Comparison of ENCODE assay signal across 9 cellular contexts in genomic region chr11:96061730-96062524, GRCh38.
DNase-seq lines count a peak whose midpoint lies in the region; ATAC-seq and TF ChIP-seq lines count a peak whose summit lies in the region.
"Had no signal": no experiment of that assay in that cellular context is flagged by ENCODE, and none has a peak within 500 bp of the region (broad histone marks: within the 10 kb centered on the region; RNA-seq: fewer than 3 reads in every experiment).

No MANE protein-coding gene starts in this region.

- no peak overlapping the region for H2AK9ac ChIP-seq in IMR-90 (replicated peaks; ENCODE audit: low read depth, low read length, poor library complexity)

- no peak overlapping the region for H4K8ac ChIP-seq in IMR-90 (ENCODE audit: low read depth in 2 of 2, low read length in 2 of 2)

- peaks cover 22 to 53% of the 10 kb centered on the region in 2 experiments for H3K79me1 ChIP-seq in IMR-90 (ENCODE audit: low read depth in 1 of 2, low read length in 2 of 2)

- dilution Hi-C loops in IMR-90 (cut with HindIII; ENCODE audit: low sequenced_read_pairs, unreplicated experiment), result no loop called here

- H3K23ac ChIP-seq in IMR-90 (ENCODE audit: low read depth, low read length), result no peak overlapping the region

- H3K9ac ChIP-seq in IMR-90 (ENCODE audit: low read depth, low read length), result no peak overlapping the region

- H3K4me3 ChIP-seq in IMR-90 (ENCODE audit: insufficient read depth, low read depth, low read length), result no peak overlapping the region

- no peak for TF ChIP-seq RAD21 in IMR-90 (IDR thresholded peaks at IDR 0.05; ENCODE audit: low read length)

- H2BK20ac ChIP-seq in IMR-90 (ENCODE audit: low read depth, low read length), result peak overlapping the region; percentile 9; the same call in 1 of the 2 replicates

- peaks cover 19% of the 10 kb centered on the region for H3K4me1 ChIP-seq in IMR-90 (ENCODE audit: control insufficient read depth, insufficient read depth, low read length)

- H3K27ac ChIP-seq in IMR-90 (ENCODE audit: insufficient read depth, low read length), result no peak overlapping the region

- no peak overlapping the region; the same call in 1 of the 2 replicates for H4K5ac ChIP-seq in IMR-90 (ENCODE audit: low read depth, low read length)

- H3K18ac ChIP-seq in IMR-90 (ENCODE audit: low read depth, low read length), result peak overlapping the region; percentile 31; the same call in 1 of the 2 replicates

- TF ChIP-seq POLR2A in IMR-90 (IDR thresholded peaks at IDR 0.05; ENCODE audit: low read depth, low read length), result no peak

- peaks cover 8% of the 10 kb centered on the region for H3K9me1 ChIP-seq in IMR-90 (ENCODE audit: insufficient read depth, low read length)

- H3K9me3 ChIP-seq in IMR-90 (ENCODE audit: control insufficient read depth, insufficient read depth, low read length), result no peaks in the 10 kb centered on the region

- no peaks in the 10 kb centered on the region; the same call in 1 of the 2 replicates for H3K36me3 ChIP-seq in IMR-90 (ENCODE audit: control insufficient read depth, insufficient read depth, low read length)

- H2BK15ac ChIP-seq in IMR-90 (ENCODE audit: low read depth, low read length), result 0 out of 3 replicates have a peak overlapping the region, but pooled peaks have one; percentile 8

- peak overlapping the region; percentile 40 for H2BK5ac ChIP-seq in IMR-90 (ENCODE audit: low read depth, low read length, poor library complexity, severe bottlenecking)

- H3K14ac ChIP-seq in IMR-90 (replicated peaks; ENCODE audit: low read depth, low read length), result peak overlapping the region; percentile 48

- intact Hi-C loops in IMR-90 (cut with micrococcal nuclease), result no loop called here

- ATAC-seq in GM19395 (IDR thresholded peaks at IDR 0.05; ENCODE audit: unreplicated experiment) (peak; percentile 73), IMR-90 (ENCODE audit: low read depth) (peak; percentile 48; the same call in 1 of the 2 replicates)

- peaks cover 3% of the 10 kb centered on the region; the same call in 1 of the 2 replicates for H4K20me1 ChIP-seq in IMR-90 (ENCODE audit: insufficient read depth, low read length)

- H3K27me3 ChIP-seq in IMR-90 (ENCODE audit: control insufficient read depth, insufficient read depth, low read length), result no peaks in the 10 kb centered on the region

- DNase-seq in A172 (ENCODE audit: low spot score) (peak; percentile 40), IMR-90 (peak; percentile 51), dermis blood vessel endothelial cell (peak; percentile 62), NCI-H2029 treated with DMSO at 0.1 percent for 48 hours (lab: John Stamatoyannopoulos, UW) (no peak), pons (ENCODE audit: low spot score) (no peak), NCI-H748 (lab: John Stamatoyannopoulos, UW; ENCODE audit: unreplicated experiment) (no peak), amygdala (lab: John Stamatoyannopoulos, UW) (no peak)
- DNase-seq: DMS79 had no signal

- no peak overlapping the region for H2BK120ac ChIP-seq in IMR-90 (ENCODE audit: low read depth, low read length)

- POLR2A ChIA-PET in IMR-90 (lab: Charles Lee; ENCODE audit: unreplicated experiment), result no interaction called here

- H2AK5ac ChIP-seq in IMR-90 (ENCODE audit: low read depth, low read length), result no peak overlapping the region

- no CpG with 5 or more reads among the region's 3 CpGs for WGBS in IMR-90 (ENCODE audit: extremely low coverage in 2 of 2, insufficient read length in 1 of 2), 2 experiments

- TF ChIP-seq CTCF in IMR-90 (conservative IDR thresholded peaks at IDR 0.05; ENCODE audit: low read depth, low read length), result no peak

- no peak overlapping the region for H2AFZ ChIP-seq in IMR-90 (replicated peaks; ENCODE audit: low read length, poor library complexity)

- H3K4me2 ChIP-seq in IMR-90 (ENCODE audit: low read depth, low read length), result peak overlapping the region; percentile 42; the same call in 1 of the 2 replicates

- no peak overlapping the region for H4K91ac ChIP-seq in IMR-90 (ENCODE audit: insufficient read depth, low read depth, low read length)

- CTCF ChIA-PET in IMR-90 (lab: Yijun Ruan, JAX), result interaction anchor here (0.9 to 1.8 kb wide), 2 partner anchors 53 to 281 kb away, joined by 3 to 6 read pairs; partner anchors contain the start of gene MAML2

- H3K56ac ChIP-seq in IMR-90 (ENCODE audit: extremely low read depth, insufficient read depth, low read length), result no peak overlapping the region

- H3K4ac ChIP-seq in IMR-90 (ENCODE audit: low read depth, low read length), result 0 out of 2 replicates have a peak overlapping the region, but pooled peaks have one; percentile 28

- BruUV-seq in IMR-90 (replicated peaks; lab: Mats Ljungman, UMichigan), result no TSS peak

- in situ Hi-C loops in IMR-90 (cut with MboI; ENCODE audit: low sequenced_read_pairs), result no loop called here

TF ChIP-seq in IMR-90, 13 proteins besides CTCF, POLR2A, EP300 and RAD21:
- TF ChIP-seq RFX5 (IDR thresholded peaks at IDR 0.05; ENCODE audit: low read depth, low read length) (no peak), USF2 (IDR thresholded peaks at IDR 0.05; ENCODE audit: low read depth, low read length) (no peak), CHD1 (IDR thresholded peaks at IDR 0.05; ENCODE audit: low read depth, low read length) (no peak), RCOR1 (IDR thresholded peaks at IDR 0.05; ENCODE audit: insufficient replicate concordance, low read length) (no peak), ELK1 (IDR thresholded peaks at IDR 0.05; ENCODE audit: borderline replicate concordance, low read depth, low read length) (no peak), CEBPB (IDR thresholded peaks at IDR 0.05; ENCODE audit: low read depth, low read length) (no peak), MAZ (IDR thresholded peaks at IDR 0.05; ENCODE audit: borderline replicate concordance, low read depth, low read length) (no peak), BHLHE40 (IDR thresholded peaks at IDR 0.05; ENCODE audit: low read depth, low read length) (no peak), FOS (IDR thresholded peaks at IDR 0.05; ENCODE audit: low read depth, low read length) (no peak), MXI1 (IDR thresholded peaks at IDR 0.05; ENCODE audit: borderline replicate concordance, low read depth, low read length) (no peak), SMC3 (IDR thresholded peaks at IDR 0.05; ENCODE audit: low read depth, low read length) (no peak), NFE2L2 (IDR thresholded peaks at IDR 0.05; ENCODE audit: low read depth, low read length) (no peak), MAFK (IDR thresholded peaks at IDR 0.05; ENCODE audit: low read depth, low read length) (no peak)

Comparison
In these comparisons a context has a peak if more than half of its experiments do, and no peak if none do; other contexts are left out.
1. DNase-seq: peak in A172 (single experiment), IMR-90 (single experiment) and dermis blood vessel endothelial cell (single experiment); none in NCI-H2029 treated with DMSO at 0.1 percent for 48 hours (single experiment), pons (single experiment), NCI-H748 (single experiment) and amygdala (0 of 56).